In genomic region chr2:676647-677055, GRCh38 we compare ENCODE assay signal across 8 cellular contexts. TPM values are rescaled to one million over a fixed set of nuclear protein-coding genes. Genes with fewer than 3 reads are reported as not detected.
DNase-seq lines count a peak whose midpoint lies in the region; ATAC-seq, FAIRE-seq and TF ChIP-seq lines count a peak whose summit lies in the region.

No MANE protein-coding gene starts in this region.

- peak overlapping the region; percentile 87 to 95 (median 89) for H3K4me3 Mint-ChIP-seq in T-cell
- H3K4me3 Mint-ChIP-seq in central memory CD8-positive, alpha-beta T cell = peak overlapping the region; percentile 90

- peak overlapping the region; percentile 72 for H3K4me2 ChIP-seq in A549

- no peaks in the 10 kb centered on the region for H3K27me3 ChIP-seq in small intestine (ENCODE audit: control insufficient read depth in 2 of 2, insufficient read depth in 2 of 2, low read length in 2 of 2)

- H3K27ac ChIP-seq in A549 (peak overlapping the region; percentile 70 to 87), small intestine (ENCODE audit: low read depth in 1 of 2, low read length in 1 of 2) (peak overlapping the region in 1 of 2 donors; percentile 82)

- no peaks in the 10 kb centered on the region for H3K27me3 Mint-ChIP-seq in T-cell
- no peaks in the 10 kb centered on the region for H3K27me3 Mint-ChIP-seq in central memory CD8-positive, alpha-beta T cell

- TF ChIP-seq POLR2A in A549 (IDR thresholded peaks at IDR 0.05; ENCODE audit: low read length) (no peak), GM18505 (IDR thresholded peaks at IDR 0.05; ENCODE audit: borderline replicate concordance, extremely low read depth, insufficient read depth, insufficient read length) (no peak)

- POLR2A ChIA-PET in A549 (lab: Yijun Ruan, JAX) (interaction anchor here (0.5 to 2.6 kb wide), 8 partner anchors 11 to 131 kb away, joined by 3 to 31 read pairs (median 4); no protein-coding TSS in a partner anchor), T-cell (lab: Charles Lee) (no interaction called here)

- H3K36me3 ChIP-seq in small intestine (ENCODE audit: control insufficient read depth in 2 of 2, insufficient read depth in 2 of 2, low read length in 2 of 2) = peaks cover 0 to 6% of the 10 kb centered on the region in 2 donors

- CTCF ChIA-PET in A549 (lab: Yijun Ruan, JAX) = no interaction called here
- CTCF ChIA-PET in T-cell (lab: Charles Lee) = interaction anchor here in 1 of 2 donors (0.6 kb wide), 1 partner anchor 842 kb away, joined by 3 read pairs; no protein-coding TSS in a partner anchor

- peak; percentile 84 to 99 for DNase-seq in A549 (ENCODE audit: low read depth in 1 of 2, low spot score in 1 of 2)
- DNase-seq in NCI-H1694 (lab: John Stamatoyannopoulos, UW) = peak; percentile 96
- DNase-seq in T-cell = peak in 7 of 34 experiments; percentile 90 to 97 (median 93)
- DNase-seq in central memory CD8-positive, alpha-beta T cell (ENCODE audit: low spot score in 2 of 2) = peak; percentile 90 to 97
- peak; percentile 99 for DNase-seq in iris pigment epithelial cell (ENCODE audit: low read depth)
- DNase-seq in small intestine = peak; percentile 99

- FAIRE-seq in A549 (lab: Jason Lieb, UNC) = no peak
- FAIRE-seq in small intestine (lab: Jason Lieb, UNC) = no peak

- 0 out of 3 replicates have a peak, but pooled peaks cover 3% of the 10 kb centered on the region for H3K9me3 ChIP-seq in A549
- no peaks in the 10 kb centered on the region for H3K9me3 ChIP-seq in small intestine (ENCODE audit: control insufficient read depth, low read depth)

- H3K9me3 Mint-ChIP-seq in T-cell = no peaks in the 10 kb centered on the region
- H3K9me3 Mint-ChIP-seq in central memory CD8-positive, alpha-beta T cell = no peaks in the 10 kb centered on the region

- H3K27ac Mint-ChIP-seq in T-cell = peak overlapping the region; percentile 74 to 91
- H3K27ac Mint-ChIP-seq in central memory CD8-positive, alpha-beta T cell (ENCODE audit: low read depth) = peak overlapping the region; percentile 98

- H3K36me3 Mint-ChIP-seq in T-cell = peaks cover 11% of the 10 kb centered on the region
- peaks cover 33% of the 10 kb centered on the region for H3K36me3 Mint-ChIP-seq in central memory CD8-positive, alpha-beta T cell (ENCODE audit: insufficient read depth)

- H3K4me3 ChIP-seq in A549 (peak overlapping the region; percentile 65), small intestine (ENCODE audit: low read depth in 1 of 2, low read length in 2 of 2) (peak overlapping the region; percentile 23 to 63)

- no peak for TF ChIP-seq CTCF in A549 (IDR thresholded peaks at IDR 0.05)

- peaks cover 38 to 46% (median 41%) of the 10 kb centered on the region in 3 donors for H3K4me1 Mint-ChIP-seq in T-cell
- peaks cover 60% of the 10 kb centered on the region for H3K4me1 Mint-ChIP-seq in central memory CD8-positive, alpha-beta T cell

- TF ChIP-seq RAD21 in A549 (conservative IDR thresholded peaks at IDR 0.05 in 1 of 2, IDR thresholded peaks at IDR 0.05 in 1 of 2) = no peak

- ATAC-seq in A549 (peak; percentile 76 to 88), GM18505 (IDR thresholded peaks at IDR 0.05; ENCODE audit: unreplicated experiment) (peak; percentile 89), HG02973 (IDR thresholded peaks at IDR 0.05; ENCODE audit: unreplicated experiment) (peak; percentile 82), T-cell (replicated peaks in 1 of 4) (peak in 3 of 4 experiments; percentile 73 to 76 (median 75))
- peak; percentile 81 for ATAC-seq in central memory CD8-positive, alpha-beta T cell (replicated peaks; ENCODE audit: extremely low read depth, poor library complexity, severe bottlenecking)

- under 1% methylated on average over 20 of the region's 46 CpGs for WGBS in A549 (ENCODE audit: missing lambda C conversion rate)
- WGBS in small intestine, 3 donors = 0 to 3% (median 1%) methylated on average over 20 to 46 of the region's 46 CpGs

- TF ChIP-seq EP300 in A549 (IDR thresholded peaks at IDR 0.05) = no peak

- H3K4me1 ChIP-seq in A549 (peaks cover 23% of the 10 kb centered on the region), small intestine (ENCODE audit: control insufficient read depth in 2 of 2, insufficient read depth in 1 of 2, low read depth in 1 of 2, low read length in 1 of 2) (peaks cover 0 to 2% of the 10 kb centered on the region in 2 donors)

TF ChIP-seq in A549, 52 proteins besides CTCF, POLR2A, EP300 and RAD21:
- TF ChIP-seq HOXB5 (CRISPR knock-in tag; IDR thresholded peaks at IDR 0.05) (no peak), ZSCAN20 (CRISPR knock-in tag; IDR thresholded peaks at IDR 0.05) (no peak), MYC (IDR thresholded peaks at IDR 0.05; ENCODE audit: borderline replicate concordance, low read length) (peak; percentile 54), USF2 (IDR thresholded peaks at IDR 0.05) (peak; percentile 71)

RNA-seq across cellular contexts. Expression of gene TMEM18, which starts 0.6 kb away (rescaled TPM):
- polyA plus RNA-seq in A549 (2011; rRNA removed) (52.0 and 75.0 TPM in 2 replicates), A549 (2017; fragmentation: RNase III; extraction: RNeasy Plus Mini Kit Qiagen cat#74134 plus additional on column Dnase treatment) (35.6 to 40.5 TPM (median 40.2 TPM) in 3 replicates), small intestine (10 to 100 TPM; 22.1 to 26.5 (median 25.2) TPM)
- 32.7 and 37.8 TPM in 2 replicates for polyA plus RNA-seq in A549 (2012; cell fraction: cytosol; rRNA removed)
- 42.0 and 48.2 TPM in 2 replicates for polyA plus RNA-seq in A549 (2012; cell fraction: nucleus; rRNA removed)
- 17.2 and 18.0 TPM in 2 replicates for polyA minus RNA-seq in A549 (2011; rRNA and poly(A)+ RNA removed)
- 10 to 100 TPM; 22.8 to 29.8 (median 28.8) TPM for total RNA-seq in T-cell
